ENCODE assay signal across 1 cellular context in genomic region chr20:17611540-17612286, GRCh38.
TF ChIP-seq lines count a peak whose summit lies in the region.

No MANE protein-coding gene starts in this region.

TF ChIP-seq in endothelial cell of umbilical vein, 7 proteins besides CTCF, POLR2A, EP300 and RAD21 (continued from another document):
- TF ChIP-seq MYC (IDR thresholded peaks at IDR 0.05; ENCODE audit: low read depth, low read length) (no peak), JUN (IDR thresholded peaks at IDR 0.05; ENCODE audit: borderline replicate concordance, insufficient read depth, insufficient read length, low read depth) (no peak), EZH2 (IDR thresholded peaks at IDR 0.05; ENCODE audit: borderline replicate concordance, low read depth, low read length, severe bottlenecking) (no peak)
